ENCODE assay signal across 24 cellular contexts in genomic region chr20:1566701-1567100, GRCh38. TPM values are rescaled to one million over a fixed set of nuclear protein-coding genes. Genes with fewer than 3 reads are reported as not detected.
A peak's percentile ranks its signal among the peaks of the same experiment; 100 is the strongest.
DNase-seq lines count a peak whose midpoint lies in the region; ATAC-seq, FAIRE-seq and TF ChIP-seq lines count a peak whose summit lies in the region.
"Had no signal": no experiment of that assay in that cellular context is flagged by ENCODE, and none has a peak within 500 bp of the region (broad histone marks: within the 10 kb centered on the region; RNA-seq: fewer than 3 reads in every experiment).

No MANE protein-coding gene starts in this region.

- H3K4me3 Mint-ChIP-seq in astrocyte (ENCODE audit: unreplicated experiment) (no peak overlapping the region), immature natural killer cell (no peak overlapping the region)
- no peak overlapping the region for H3K4me3 Mint-ChIP-seq in stimulated activated naive CD8-positive, alpha-beta T cell treated with anti-CD3 and anti-CD28 coated beads, Interleukin-15, amount 100 ng/mL, for 72 hours
- H3K4me3 Mint-ChIP-seq: neural crest cell, T-helper 17 cell had no signal

- H3K27ac ChIP-seq in astrocyte (ENCODE audit: low read depth, low read length) = peak overlapping the region; percentile 24
- H3K27ac ChIP-seq: gastrocnemius medialis, left lung, prostate gland, SJCRH30, skin epidermis, transverse colon, WERI-Rb-1 had no signal

- H3K4me3 ChIP-seq in astrocyte (ENCODE audit: insufficient read depth, low read depth, low read length) = no peak overlapping the region
- H3K4me3 ChIP-seq in kidney epithelial cell (ENCODE audit: low read depth, low read length) = no peak overlapping the region
- H3K4me3 ChIP-seq: gastrocnemius medialis, left lung, prostate gland, SJCRH30, skin epidermis, transverse colon had no signal

- H3K4me2 ChIP-seq in astrocyte (ENCODE audit: low read length) = peak overlapping the region; percentile 22

- no peaks in the 10 kb centered on the region for H3K27me3 ChIP-seq in astrocyte (ENCODE audit: insufficient read depth, low read length)
- H3K27me3 ChIP-seq in kidney epithelial cell (ENCODE audit: control insufficient read depth, insufficient read depth, low read length) = no peaks in the 10 kb centered on the region
- H3K27me3 ChIP-seq: gastrocnemius medialis, left lung, transverse colon had no signal

- no peak overlapping the region for H2AFZ ChIP-seq in astrocyte (ENCODE audit: low read depth, low read length)

- H3K27me3 Mint-ChIP-seq in astrocyte (ENCODE audit: low read depth, unreplicated experiment) (peaks cover 24% of the 10 kb centered on the region), immature natural killer cell (ENCODE audit: low read depth in 3 of 3) (peaks cover 4 to 10% (median 8%) of the 10 kb centered on the region in 3 donors)
- no peaks in the 10 kb centered on the region for H3K27me3 Mint-ChIP-seq in stimulated activated naive CD8-positive, alpha-beta T cell treated with anti-CD3 and anti-CD28 coated beads, Interleukin-15, amount 100 ng/mL, for 72 hours
- H3K27me3 Mint-ChIP-seq: T-helper 17 cell had no signal

- DNase-seq in EH (ENCODE audit: low read depth) (peak; percentile 37), HTR-8/SVneo (ENCODE audit: insufficient read length, low spot score) (peak; percentile 43), astrocyte (ENCODE audit: low read depth) (peak; percentile 1), kidney epithelial cell (ENCODE audit: low read depth) (peak; percentile 12), NCI-H2107 (lab: John Stamatoyannopoulos, UW) (no peak), immature natural killer cell (no peak)
- no peak for DNase-seq in stimulated activated naive CD8-positive, alpha-beta T cell treated with anti-CD3 and anti-CD28 coated beads, Interleukin-15, amount 100 ng/mL, for 72 hours
- DNase-seq: activated CD4-positive, alpha-beta T cell treated with anti-CD3 and anti-CD28 coated beads, Interleukin-2, amount 50 U/mL, for 48 hours; gastrocnemius medialis; left lung; NCI-H1417; NCI-H526; stimulated activated naive CD8-positive, alpha-beta T cell treated with anti-CD3 and anti-CD28 coated beads, Interleukin-15, Interleukin-2, amounts not matched to agents 100 U/mL and 50 U/mL, for 24 hours; T-helper 17 cell; transverse colon; WERI-Rb-1 had no signal

- H3K4me1 Mint-ChIP-seq in astrocyte (ENCODE audit: low read depth, unreplicated experiment) (peaks cover 11% of the 10 kb centered on the region), immature natural killer cell (no peaks in the 10 kb centered on the region)
- H3K4me1 Mint-ChIP-seq in stimulated activated naive CD8-positive, alpha-beta T cell treated with anti-CD3 and anti-CD28 coated beads, Interleukin-15, amount 100 ng/mL, for 72 hours = peaks cover 12% of the 10 kb centered on the region
- H3K4me1 Mint-ChIP-seq: neural crest cell, T-helper 17 cell had no signal

- no peak for TF ChIP-seq CTCF in astrocyte (IDR thresholded peaks at IDR 0.05; ENCODE audit: insufficient read depth, low read depth, low read length)
- no peak for TF ChIP-seq CTCF in kidney epithelial cell (IDR thresholded peaks at IDR 0.05; ENCODE audit: insufficient read depth, low read length, poor library complexity, severe bottlenecking)

- H4K20me1 ChIP-seq in astrocyte (ENCODE audit: insufficient read depth, low read length) = no peaks in the 10 kb centered on the region

- H3K27ac Mint-ChIP-seq in astrocyte (ENCODE audit: unreplicated experiment) (no peak overlapping the region), immature natural killer cell (no peak overlapping the region)
- H3K27ac Mint-ChIP-seq in stimulated activated naive CD8-positive, alpha-beta T cell treated with anti-CD3 and anti-CD28 coated beads, Interleukin-15, amount 100 ng/mL, for 72 hours = no peak overlapping the region
- H3K27ac Mint-ChIP-seq: T-helper 17 cell had no signal

- H3K9me3 Mint-ChIP-seq in astrocyte (ENCODE audit: unreplicated experiment) (peaks cover 15% of the 10 kb centered on the region), immature natural killer cell (no peaks in the 10 kb centered on the region)
- H3K9me3 Mint-ChIP-seq in stimulated activated naive CD8-positive, alpha-beta T cell treated with anti-CD3 and anti-CD28 coated beads, Interleukin-15, amount 100 ng/mL, for 72 hours = peaks cover 16 to 24% of the 10 kb centered on the region in 2 donors

- H3K9ac ChIP-seq in astrocyte (ENCODE audit: low read length) = no peak overlapping the region

- peaks cover 13% of the 10 kb centered on the region for H3K4me1 ChIP-seq in astrocyte (ENCODE audit: insufficient read depth, low read length)
- H3K4me1 ChIP-seq: gastrocnemius medialis, prostate gland, SJCRH30, transverse colon had no signal

- no peaks in the 10 kb centered on the region for H3K79me2 ChIP-seq in astrocyte (ENCODE audit: insufficient read depth, low read length)

- H3K36me3 ChIP-seq in astrocyte (ENCODE audit: insufficient read depth, low read length) (no peaks in the 10 kb centered on the region), kidney epithelial cell (ENCODE audit: control insufficient read depth, insufficient read depth, low read length) (no peaks in the 10 kb centered on the region)
- H3K36me3 ChIP-seq: gastrocnemius medialis, prostate gland, SJCRH30, transverse colon, WERI-Rb-1 had no signal

- H3K36me3 Mint-ChIP-seq in astrocyte (ENCODE audit: low read depth, unreplicated experiment) (no peaks in the 10 kb centered on the region), immature natural killer cell (peaks cover 0 to 4% (median 0%) of the 10 kb centered on the region in 3 donors)

- FAIRE-seq in HTR-8/SVneo (lab: Jason Lieb, UNC) (no peak), astrocyte (lab: Jason Lieb, UNC) (no peak)
- FAIRE-seq: H54 had no signal

- H3K9me3 ChIP-seq in astrocyte (ENCODE audit: insufficient read depth, low read depth, low read length) = no peaks in the 10 kb centered on the region
- H3K9me3 ChIP-seq: gastrocnemius medialis, left lung, prostate gland, SJCRH30, transverse colon had no signal

- ATAC-seq in GM21367 (IDR thresholded peaks at IDR 0.05; ENCODE audit: unreplicated experiment) = no peak
- no peak for ATAC-seq in stimulated activated naive CD8-positive, alpha-beta T cell treated with anti-CD3 and anti-CD28 coated beads, Interleukin-15, amount 100 ng/mL, for 72 hours
- ATAC-seq: gastrocnemius medialis; left lung; stimulated activated naive CD8-positive, alpha-beta T cell treated with anti-CD3 and anti-CD28 coated beads, Interleukin-15, Interleukin-2, amounts not matched to agents 100 U/mL and 50 U/mL, for 24 hours; T-helper 17 cell had no signal

RNA-seq across cellular contexts. Expression of gene SIRPD, which starts 9.2 kb away (rescaled TPM):
- not detected in 2 replicates for total RNA-seq in astrocyte
- not detected in 2 replicates for total RNA-seq in kidney epithelial cell
- under 1 TPM in 1 of 3 donors, not detected in 2; 0.35 TPM for polyA plus RNA-seq in immature natural killer cell
- total RNA-seq: cardiac septum, gastrocnemius medialis, neural crest cell, SJCRH30, T-helper 17 cell, transverse colon had no signal
- polyA plus RNA-seq: esophagus had no signal

RNA-seq across cellular contexts. Expression of gene SIRPB1, which starts 53.1 kb away (rescaled TPM):
- total RNA-seq in astrocyte (not detected in 2 replicates), kidney epithelial cell (1.4 and 5.5 TPM in 2 replicates)
- 1 to 10 TPM in 2 of 3 donors, under 1 TPM in 1; 0.50 to 1.8 (median 1.7) TPM for polyA plus RNA-seq in immature natural killer cell
- total RNA-seq: SJCRH30 had no signal

Comparison
In these comparisons a context has a peak if more than half of its experiments do, and no peak if none do; other contexts are left out.
1. DNase-seq: peak in EH (single experiment), HTR-8/SVneo (single experiment), astrocyte (single experiment) and kidney epithelial cell (single experiment); none in NCI-H2107 (single experiment), immature natural killer cell (0 of 3) and stimulated activated naive CD8-positive, alpha-beta T cell treated with anti-CD3 and anti-CD28 coated beads, Interleukin-15, amount 100 ng/mL, for 72 hours (0 of 2).